ENCODE assay signal across 8 cellular contexts in the genomic region with DNA sequence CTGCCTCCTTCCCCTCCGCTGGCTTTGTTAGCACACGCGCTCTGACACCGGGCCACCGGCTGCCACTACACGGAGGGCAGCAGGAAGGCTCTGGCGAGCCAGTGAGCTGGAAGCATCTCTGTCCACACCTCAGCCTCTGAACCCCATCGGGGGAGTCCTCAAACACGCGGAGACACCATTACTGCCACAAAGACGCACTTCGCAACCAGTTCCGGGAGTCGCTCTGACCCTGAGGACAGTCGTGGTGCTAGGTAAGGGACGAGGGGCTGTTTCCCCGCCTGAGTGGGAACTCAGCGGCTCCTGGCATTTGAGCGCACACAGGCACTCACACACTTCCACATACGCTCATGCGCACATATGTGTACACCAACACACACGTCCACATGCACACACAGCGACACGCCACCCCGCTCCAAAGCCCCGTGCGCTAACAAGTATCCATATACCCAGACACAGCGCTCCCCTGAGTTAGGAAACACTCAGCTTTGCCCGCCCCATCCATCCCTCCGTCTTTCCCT.
A peak's percentile ranks its signal among the peaks of the same experiment; 100 is the strongest.
DNase-seq lines count a peak whose midpoint lies in the region; ATAC-seq, FAIRE-seq and TF ChIP-seq lines count a peak whose summit lies in the region.

No MANE protein-coding gene starts in this region.

- H3K9ac ChIP-seq in GM12878 (ENCODE audit: control insufficient read depth, insufficient read depth, low read length), result peak overlapping the region; percentile 49

- H3K4me2 ChIP-seq in GM12878 (ENCODE audit: control insufficient read depth, insufficient read depth), result peak overlapping the region; percentile 70

- no peak for TF ChIP-seq RAD21 in GM12878 (IDR thresholded peaks at IDR 0.05; ENCODE audit: insufficient read depth, low read depth, low read length)

- H3K4me1 Mint-ChIP-seq in activated naive CD4-positive, alpha-beta T cell treated with anti-CD3 and anti-CD28 coated beads, Interleukin-2, amount 10 ng/mL, durations not matched to agents 7 days and 5 days, result peaks cover 47% of the 10 kb centered on the region

- H3K4me3 ChIP-seq in GM12878 (peak overlapping the region; percentile 100), lower leg skin (ENCODE audit: low read depth, poor library complexity, severe bottlenecking) (peak overlapping the region; percentile 92), thyroid gland (replicated peaks in 1 of 3) (peak overlapping the region; percentile 25 to 58 (median 52))

- CTCF ChIA-PET in activated naive CD4-positive, alpha-beta T cell treated with anti-CD3 and anti-CD28 coated beads, Interleukin-2, amount 10 ng/mL, durations not matched to agents 7 days and 5 days (lab: Charles Lee), result interaction anchor here (0.6 to 16.3 kb wide), 5 partner anchors 80 to 144 kb away, joined by 3 to 211 read pairs (median 5); no protein-coding TSS in a partner anchor
- CTCF ChIA-PET in GM12878 (lab: Yijun Ruan, JAX), result interaction anchor here (0.9 to 20.9 kb wide), 8 partner anchors 10 to 138 kb away, joined by 3 to 537 read pairs (median 6); no protein-coding TSS in a partner anchor

- H3K9me3 ChIP-seq in GM12878 (replicated peaks; ENCODE audit: control insufficient read depth, insufficient read depth, low read length) (no peaks in the 10 kb centered on the region), thyroid gland (no peaks in the 10 kb centered on the region)

- BruUV-seq in GM12878 (replicated peaks; lab: Mats Ljungman, UMichigan), result TSS peak; percentile 87

- no peaks in the 10 kb centered on the region for H4K20me1 ChIP-seq in GM12878 (ENCODE audit: control insufficient read depth, insufficient read depth)

- no peak for DNase-seq in activated naive CD4-positive, alpha-beta T cell treated with anti-CD3 and anti-CD28 coated beads, Interleukin-2, amount 10 ng/mL, durations not matched to agents 7 days and 5 days
- DNase-seq in activated naive CD4-positive, alpha-beta T cell treated with Interleukin-2 at 50 U/mL for 16 hours, result no peak
- DNase-seq in NCI-H2227 (lab: John Stamatoyannopoulos, UW; ENCODE audit: unreplicated experiment), result peak; percentile 34
- DNase-seq in GM12878 (ENCODE audit: low read depth, low spot score), result no peak
- no peak for DNase-seq in lower leg skin (ENCODE audit: low spot score in 2 of 2)
- DNase-seq in thyroid gland, result peak; percentile 54 to 61
- DNase-seq in cortex of kidney (lab: John Stamatoyannopoulos, UW), result no peak

- peaks cover 49% of the 10 kb centered on the region for H3K79me2 ChIP-seq in GM12878 (ENCODE audit: control insufficient read depth, insufficient read depth, low read length)

- intact Hi-C loops in GM12878 (cut with micrococcal nuclease; ENCODE audit: unreplicated experiment) (loop anchor here (1.0 kb wide), 1 partner anchor 81 kb away; no protein-coding TSS in a partner anchor), lower leg skin (cut with DNase I; ENCODE audit: low total_unique reads) (no loop called here), thyroid gland (cut with DNase I) (no loop called here)

- H3K36me3 Mint-ChIP-seq in activated naive CD4-positive, alpha-beta T cell treated with anti-CD3 and anti-CD28 coated beads, Interleukin-2, amount 10 ng/mL, durations not matched to agents 7 days and 5 days, result peaks cover 14% of the 10 kb centered on the region

- H3K4me1 ChIP-seq in GM12878 (ENCODE audit: control insufficient read depth, insufficient read depth, low read length), result 0 out of 2 replicates have a peak, but pooled peaks cover 4% of the 10 kb centered on the region
- H3K4me1 ChIP-seq in thyroid gland, result peaks cover 0 to 20% of the 10 kb centered on the region in 2 donors

- peak overlapping the region; percentile 43 for H3K27ac ChIP-seq in GM12878 (ENCODE audit: control insufficient read depth, insufficient read depth)
- H3K27ac ChIP-seq in thyroid gland, result no peak overlapping the region

- H3K27me3 Mint-ChIP-seq in activated naive CD4-positive, alpha-beta T cell treated with anti-CD3 and anti-CD28 coated beads, Interleukin-2, amount 10 ng/mL, durations not matched to agents 7 days and 5 days, result peaks cover 28% of the 10 kb centered on the region

- peak overlapping the region; percentile 77 for H3K4me3 Mint-ChIP-seq in activated naive CD4-positive, alpha-beta T cell treated with anti-CD3 and anti-CD28 coated beads, Interleukin-2, amount 10 ng/mL, durations not matched to agents 7 days and 5 days

- peak in 1 of 2 experiments; percentile 39; a peak in 1 of 4 replicates for TF ChIP-seq EP300 in GM12878 (IDR thresholded peaks at IDR 0.05; ENCODE audit: borderline replicate concordance in 1 of 2, control insufficient read depth in 1 of 2, low read depth in 2 of 2, low read length in 2 of 2)

- TF ChIP-seq POLR2A in GM12878 (IDR thresholded peaks at IDR 0.05; ENCODE audit: low read depth, low read length) (peak; percentile 74), lower leg skin (IDR thresholded peaks at IDR 0.05) (no peak), thyroid gland (IDR thresholded peaks at IDR 0.05) (no peak)

- H3K27ac Mint-ChIP-seq in activated naive CD4-positive, alpha-beta T cell treated with anti-CD3 and anti-CD28 coated beads, Interleukin-2, amount 10 ng/mL, durations not matched to agents 7 days and 5 days, result peak overlapping the region; percentile 61

- H2AFZ ChIP-seq in GM12878 (ENCODE audit: control insufficient read depth, low read depth, low read length), result peak overlapping the region; percentile 68

- in situ Hi-C loops in GM12878 (cut with MboI), result no loop called here

- RAD21 ChIA-PET in GM12878 (lab: Charles Lee; ENCODE audit: unreplicated experiment), result interaction anchor here (0.6 to 16.8 kb wide), 14 partner anchors 10 to 209 kb away, joined by 3 to 309 read pairs (median 6); no protein-coding TSS in a partner anchor

- 1% methylated on average over 30 of the region's 30 CpGs for WGBS in GM12878 (ENCODE audit: insufficient coverage, insufficient replicate concordance, low lambda C conversion rate, missing lambda C conversion rate)
- 31 to 47% methylated on average over 28 to 30 of the region's 30 CpGs for WGBS in lower leg skin, 2 donors
- 16 to 24% methylated on average over 14 to 30 of the region's 30 CpGs for WGBS in thyroid gland, 2 donors

- POLR2A ChIA-PET in GM12878 (lab: Charles Lee), result interaction anchor here (1.2 to 6.6 kb wide), 6 partner anchors 62 to 141 kb away, joined by 4 to 59 read pairs (median 12); no protein-coding TSS in a partner anchor

- SMC1A ChIA-PET in GM12878 (lab: Charles Lee; ENCODE audit: uncharacterized antibody, unreplicated experiment), result interaction anchor here (0.7 to 28.0 kb wide), 13 partner anchors 9 to 139 kb away, joined by 3 to 636 read pairs (median 5); no protein-coding TSS in a partner anchor

- FAIRE-seq in GM12878 (lab: Jason Lieb, UNC), result peak; percentile 56

- H3K36me3 ChIP-seq in GM12878 (ENCODE audit: control insufficient read depth in 2 of 2, insufficient read depth in 2 of 2, low read length in 1 of 2) (no peaks in the 10 kb centered on the region), thyroid gland (no peaks in the 10 kb centered on the region)

- no peaks in the 10 kb centered on the region; a peak in 1 of 4 replicates for H3K27me3 ChIP-seq in GM12878 (replicated peaks in 1 of 2; ENCODE audit: control insufficient read depth in 2 of 2, insufficient read depth in 2 of 2, low read length in 1 of 2)
- H3K27me3 ChIP-seq in thyroid gland, result no peaks in the 10 kb centered on the region

- ATAC-seq in HG02763 (IDR thresholded peaks at IDR 0.05; ENCODE audit: unreplicated experiment), result peak; percentile 20
- ATAC-seq in GM12878, result peak; percentile 51

- H3K9me3 Mint-ChIP-seq in activated naive CD4-positive, alpha-beta T cell treated with anti-CD3 and anti-CD28 coated beads, Interleukin-2, amount 10 ng/mL, durations not matched to agents 7 days and 5 days, result peaks cover 2% of the 10 kb centered on the region

- TF ChIP-seq CTCF in GM12878 (IDR thresholded peaks at IDR 0.05 in 2 of 3, conservative IDR thresholded peaks at IDR 0.05 in 1 of 3; ENCODE audit: control insufficient read depth in 2 of 3, extremely low read depth in 1 of 3, insufficient read depth in 1 of 3, low read depth in 3 of 3, low read length in 3 of 3) (no peak), lower leg skin (IDR thresholded peaks at IDR 0.05) (no peak), thyroid gland (IDR thresholded peaks at IDR 0.05) (no peak)

TF ChIP-seq in GM12878, 131 proteins besides CTCF, POLR2A, EP300 and RAD21 (continues in another document):
- peak; percentile 55 for TF ChIP-seq POLR2AphosphoS5 (IDR thresholded peaks at IDR 0.05; ENCODE audit: low read length)
- TF ChIP-seq, protein P1, sequence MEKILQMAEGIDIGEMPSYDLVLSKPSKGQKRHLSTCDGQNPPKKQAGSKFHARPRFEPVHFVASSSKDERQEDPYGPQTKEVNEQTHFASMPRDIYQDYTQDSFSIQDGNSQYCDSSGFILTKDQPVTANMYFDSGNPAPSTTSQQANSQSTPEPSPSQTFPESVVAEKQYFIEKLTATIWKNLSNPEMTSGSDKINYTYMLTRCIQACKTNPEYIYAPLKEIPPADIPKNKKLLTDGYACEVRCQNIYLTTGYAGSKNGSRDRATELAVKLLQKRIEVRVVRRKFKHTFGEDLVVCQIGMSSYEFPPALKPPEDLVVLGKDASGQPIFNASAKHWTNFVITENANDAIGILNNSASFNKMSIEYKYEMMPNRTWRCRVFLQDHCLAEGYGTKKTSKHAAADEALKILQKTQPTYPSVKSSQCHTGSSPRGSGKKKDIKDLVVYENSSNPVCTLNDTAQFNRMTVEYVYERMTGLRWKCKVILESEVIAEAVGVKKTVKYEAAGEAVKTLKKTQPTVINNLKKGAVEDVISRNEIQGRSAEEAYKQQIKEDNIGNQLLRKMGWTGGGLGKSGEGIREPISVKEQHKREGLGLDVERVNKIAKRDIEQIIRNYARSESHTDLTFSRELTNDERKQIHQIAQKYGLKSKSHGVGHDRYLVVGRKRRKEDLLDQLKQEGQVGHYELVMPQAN (conservative IDR thresholded peaks at IDR 0.05), result peak; percentile 67; the same call in 1 of the 2 replicates
- TF ChIP-seq PAX5 (IDR thresholded peaks at IDR 0.05; ENCODE audit: borderline replicate concordance, low read depth, low read length), result 0 out of 2 replicates have a peak, but pooled peaks have one; percentile 2
- peak; percentile 38 for TF ChIP-seq YY1 (IDR thresholded peaks at IDR 0.05; ENCODE audit: low read depth, low read length)
- TF ChIP-seq NR2F1 (conservative IDR thresholded peaks at IDR 0.05), result 0 out of 2 replicates have a peak, but pooled peaks have one; percentile 24
- no peak for TF ChIP-seq SMARCA5 (IDR thresholded peaks at IDR 0.05)
- TF ChIP-seq KLF5 (IDR thresholded peaks at IDR 0.05; ENCODE audit: partially characterized antibody), result no peak
- TF ChIP-seq RUNX3 (IDR thresholded peaks at IDR 0.05; ENCODE audit: low read length), result peak; percentile 17; the same call in 1 of the 2 replicates
- TF ChIP-seq NBN (IDR thresholded peaks at IDR 0.05), result peak; percentile 90

Comparison
In these comparisons a context has a peak if more than half of its experiments do, and no peak if none do; other contexts are left out.
1. DNase-seq: peak in NCI-H2227 (single experiment) and thyroid gland (2 of 2); none in activated naive CD4-positive, alpha-beta T cell treated with anti-CD3 and anti-CD28 coated beads, Interleukin-2, amount 10 ng/mL, durations not matched to agents 7 days and 5 days (single experiment), activated naive CD4-positive, alpha-beta T cell treated with Interleukin-2 at 50 U/mL for 16 hours (single experiment), GM12878 (single experiment), lower leg skin (0 of 2) and cortex of kidney (single experiment).
2. Peak in every context shown above with its lines, with median percentiles within 50 percentile points of each other: H3K4me3 ChIP-seq.